Comparison of ENCODE assay signal across 8 cellular contexts in genomic region chr5:142107729-142108431, GRCh38. TPM values are rescaled to one million over a fixed set of nuclear protein-coding genes. Genes with fewer than 3 reads are reported as not detected.
DNase-seq lines count a peak whose midpoint lies in the region; ATAC-seq and TF ChIP-seq lines count a peak whose summit lies in the region.

No MANE protein-coding gene starts in this region.

- DNase-seq in right atrium auricular region (ENCODE audit: low spot score) (no peak), left cardiac atrium (no peak), breast epithelium (ENCODE audit: low spot score in 2 of 2) (no peak), NCI-H1930 (lab: John Stamatoyannopoulos, UW) (no peak), NCI-H2029 (lab: John Stamatoyannopoulos, UW) (no peak)

- ATAC-seq in left cardiac atrium, result no peak
- ATAC-seq in HG03280 (IDR thresholded peaks at IDR 0.05; ENCODE audit: unreplicated experiment), result no peak
- ATAC-seq in HG02623 (IDR thresholded peaks at IDR 0.05; ENCODE audit: unreplicated experiment), result no peak

- H3K36me3 ChIP-seq in right atrium auricular region (no peaks in the 10 kb centered on the region), breast epithelium (no peaks in the 10 kb centered on the region), mucosa of rectum (ENCODE audit: control insufficient read depth in 2 of 2, insufficient read depth in 2 of 2, low read length in 2 of 2) (no peaks in the 10 kb centered on the region)

- no peaks in the 10 kb centered on the region for H3K27me3 ChIP-seq in right atrium auricular region
- no peaks in the 10 kb centered on the region for H3K27me3 ChIP-seq in breast epithelium
- no peaks in the 10 kb centered on the region for H3K27me3 ChIP-seq in mucosa of rectum (ENCODE audit: control insufficient read depth in 2 of 2, insufficient read depth in 2 of 2, low read length in 2 of 2)

- peak overlapping the region; percentile 97 to 100 for H3K27ac ChIP-seq in right atrium auricular region
- H3K27ac ChIP-seq in breast epithelium, result peak overlapping the region; percentile 98 to 100
- H3K27ac ChIP-seq in mucosa of rectum (ENCODE audit: low read depth in 2 of 2, low read length in 2 of 2), result peak overlapping the region; percentile 95 to 97

- H3K4me3 ChIP-seq in right atrium auricular region (peak overlapping the region in 1 of 2 donors; percentile 84), breast epithelium (peak overlapping the region; percentile 58 to 99 (median 83)), mucosa of rectum (ENCODE audit: low read length in 2 of 2) (peak overlapping the region; percentile 63 to 75)

- TF ChIP-seq POLR2A in breast epithelium (IDR thresholded peaks at IDR 0.05), result no peak

- peaks cover 0 to 36% of the 10 kb centered on the region in 2 donors for H3K4me1 ChIP-seq in right atrium auricular region
- peaks cover 3 to 6% of the 10 kb centered on the region in 2 donors for H3K4me1 ChIP-seq in breast epithelium
- H3K4me1 ChIP-seq in mucosa of rectum (ENCODE audit: control insufficient read depth in 2 of 2, insufficient read depth in 2 of 2, low read length in 2 of 2), result peaks cover 17 to 20% of the 10 kb centered on the region in 2 donors

- H3K9me3 ChIP-seq in right atrium auricular region (no peaks in the 10 kb centered on the region), breast epithelium (no peaks in the 10 kb centered on the region), mucosa of rectum (ENCODE audit: control insufficient read depth in 2 of 2, low read length in 2 of 2) (no peaks in the 10 kb centered on the region)

- no peak for TF ChIP-seq CTCF in right atrium auricular region (IDR thresholded peaks at IDR 0.05)
- no peak for TF ChIP-seq CTCF in breast epithelium (IDR thresholded peaks at IDR 0.05)

- intact Hi-C loops in left cardiac atrium (cut with DNase I), result loop anchor here in 1 of 2 donors (5.0 kb wide), 1 partner anchor 91 kb away; no protein-coding TSS in a partner anchor
- intact Hi-C loops in breast epithelium (cut with DNase I; ENCODE audit: low total_unique reads), result no loop called here

- H3K9ac ChIP-seq in mucosa of rectum (ENCODE audit: low read depth in 1 of 2, low read length in 2 of 2), result peak overlapping the region; percentile 79 to 98

RNA-seq across cellular contexts. Expression of gene NDFIP1, which starts 0.7 kb away (rescaled TPM):
- total RNA-seq in right atrium auricular region, result 10 to 100 TPM; 69.3 to 75.0 TPM
- 10 to 100 TPM; 54.9 to 63.6 TPM for total RNA-seq in left cardiac atrium
- 100 to 1,000 TPM; 115 to 135 (median 117) TPM for total RNA-seq in breast epithelium
